ENCODE assay signal across 2 cellular contexts in the genomic region with DNA sequence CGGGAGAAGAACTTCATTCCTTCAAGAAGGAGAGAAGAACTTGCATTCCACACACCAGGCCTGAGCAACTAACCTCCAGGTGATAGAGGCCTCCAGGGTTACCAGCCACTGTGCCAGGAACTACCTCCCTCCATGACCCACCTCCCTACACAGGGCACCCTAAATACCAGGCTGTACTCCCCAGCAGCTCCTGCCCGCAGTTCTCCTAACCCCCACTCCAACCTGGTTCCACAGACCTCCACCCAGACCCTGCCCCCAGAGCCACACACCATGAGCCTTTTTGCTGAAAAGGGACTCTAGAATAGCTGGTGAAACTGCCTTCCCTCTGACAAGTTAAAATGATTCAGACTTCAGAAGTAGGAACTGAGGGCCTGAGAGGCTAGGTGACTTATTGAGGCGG.
TF ChIP-seq lines count a peak whose summit lies in the region.

No MANE protein-coding gene starts in this region.

TF ChIP-seq in WTC11, 78 proteins besides CTCF, POLR2A, EP300 and RAD21:
- TF ChIP-seq, protein P1, sequence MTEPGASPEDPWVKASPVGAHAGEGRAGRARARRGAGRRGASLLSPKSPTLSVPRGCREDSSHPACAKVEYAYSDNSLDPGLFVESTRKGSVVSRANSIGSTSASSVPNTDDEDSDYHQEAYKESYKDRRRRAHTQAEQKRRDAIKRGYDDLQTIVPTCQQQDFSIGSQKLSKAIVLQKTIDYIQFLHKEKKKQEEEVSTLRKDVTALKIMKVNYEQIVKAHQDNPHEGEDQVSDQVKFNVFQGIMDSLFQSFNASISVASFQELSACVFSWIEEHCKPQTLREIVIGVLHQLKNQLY (CRISPR knock-in tag; IDR thresholded peaks at IDR 0.05), result no peak
- TF ChIP-seq FOXP1 (CRISPR knock-in tag; IDR thresholded peaks at IDR 0.05; ENCODE audit: borderline replicate concordance) (no peak), MXD4 (CRISPR knock-in tag; IDR thresholded peaks at IDR 0.05; ENCODE audit: borderline replicate concordance) (no peak), PRRX2 (CRISPR knock-in tag; IDR thresholded peaks at IDR 0.05) (no peak), TCF7 (CRISPR knock-in tag; IDR thresholded peaks at IDR 0.05; ENCODE audit: low read depth) (no peak), ZNF263 (CRISPR knock-in tag; IDR thresholded peaks at IDR 0.05; ENCODE audit: low read depth) (no peak), CBFB (CRISPR knock-in tag; IDR thresholded peaks at IDR 0.05; ENCODE audit: low read depth) (no peak)
- TF ChIP-seq, protein P2, sequence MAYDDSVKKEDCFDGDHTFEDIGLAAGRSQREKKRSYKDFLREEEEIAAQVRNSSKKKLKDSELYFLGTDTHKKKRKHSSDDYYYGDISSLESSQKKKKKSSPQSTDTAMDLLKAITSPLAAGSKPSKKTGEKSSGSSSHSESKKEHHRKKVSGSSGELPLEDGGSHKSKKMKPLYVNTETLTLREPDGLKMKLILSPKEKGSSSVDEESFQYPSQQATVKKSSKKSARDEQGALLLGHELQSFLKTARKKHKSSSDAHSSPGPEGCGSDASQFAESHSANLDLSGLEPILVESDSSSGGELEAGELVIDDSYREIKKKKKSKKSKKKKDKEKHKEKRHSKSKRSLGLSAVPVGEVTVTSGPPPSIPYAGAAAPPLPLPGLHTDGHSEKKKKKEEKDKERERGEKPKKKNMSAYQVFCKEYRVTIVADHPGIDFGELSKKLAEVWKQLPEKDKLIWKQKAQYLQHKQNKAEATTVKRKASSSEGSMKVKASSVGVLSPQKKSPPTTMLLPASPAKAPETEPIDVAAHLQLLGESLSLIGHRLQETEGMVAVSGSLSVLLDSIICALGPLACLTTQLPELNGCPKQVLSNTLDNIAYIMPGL (CRISPR knock-in tag; IDR thresholded peaks at IDR 0.05), result no peak
- TF ChIP-seq, protein P3, sequence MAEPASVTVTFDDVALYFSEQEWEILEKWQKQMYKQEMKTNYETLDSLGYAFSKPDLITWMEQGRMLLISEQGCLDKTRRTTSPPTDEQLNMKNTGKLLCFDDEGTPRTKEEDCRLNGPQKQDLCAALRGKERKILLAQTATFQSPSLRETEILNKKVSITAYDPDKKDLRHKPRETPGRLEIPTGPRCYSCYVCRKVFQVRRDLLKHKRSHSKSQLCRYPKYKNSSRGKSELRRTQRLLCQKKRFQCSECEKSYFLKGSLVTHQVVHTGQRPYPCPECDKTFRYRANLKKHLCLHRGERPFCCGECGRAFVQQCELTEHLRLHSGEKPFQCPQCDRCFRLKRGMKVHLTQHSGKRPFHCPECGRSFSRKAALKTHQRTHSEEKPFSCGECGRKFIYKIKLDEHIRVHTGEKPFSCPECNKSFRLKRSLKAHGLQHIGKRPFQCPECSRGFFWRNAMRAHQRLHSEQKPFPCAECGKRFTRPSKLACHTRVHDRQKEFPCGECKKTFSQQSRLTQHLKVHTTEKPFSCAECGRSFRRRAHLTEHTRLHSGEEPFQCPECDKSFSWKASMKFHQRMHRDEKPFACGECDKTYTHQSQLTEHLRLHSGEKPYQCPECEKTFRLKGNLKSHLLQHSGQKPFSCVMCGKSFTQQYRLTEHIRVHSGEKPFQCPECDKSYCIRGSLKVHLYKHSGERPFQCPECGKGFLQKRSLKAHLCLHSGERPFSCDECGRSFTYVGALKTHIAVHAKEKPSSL (CRISPR knock-in tag; conservative IDR thresholded peaks at IDR 0.05), result no peak
- TF ChIP-seq, protein P4, sequence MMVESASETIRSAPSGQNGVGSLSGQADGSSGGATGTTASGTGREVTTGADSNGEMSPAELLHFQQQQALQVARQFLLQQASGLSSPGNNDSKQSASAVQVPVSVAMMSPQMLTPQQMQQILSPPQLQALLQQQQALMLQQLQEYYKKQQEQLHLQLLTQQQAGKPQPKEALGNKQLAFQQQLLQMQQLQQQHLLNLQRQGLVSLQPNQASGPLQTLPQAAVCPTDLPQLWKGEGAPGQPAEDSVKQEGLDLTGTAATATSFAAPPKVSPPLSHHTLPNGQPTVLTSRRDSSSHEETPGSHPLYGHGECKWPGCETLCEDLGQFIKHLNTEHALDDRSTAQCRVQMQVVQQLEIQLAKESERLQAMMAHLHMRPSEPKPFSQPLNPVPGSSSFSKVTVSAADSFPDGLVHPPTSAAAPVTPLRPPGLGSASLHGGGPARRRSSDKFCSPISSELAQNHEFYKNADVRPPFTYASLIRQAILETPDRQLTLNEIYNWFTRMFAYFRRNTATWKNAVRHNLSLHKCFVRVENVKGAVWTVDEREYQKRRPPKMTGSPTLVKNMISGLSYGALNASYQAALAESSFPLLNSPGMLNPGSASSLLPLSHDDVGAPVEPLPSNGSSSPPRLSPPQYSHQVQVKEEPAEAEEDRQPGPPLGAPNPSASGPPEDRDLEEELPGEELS (CRISPR knock-in tag; IDR thresholded peaks at IDR 0.05), result no peak
- TF ChIP-seq, protein P5, sequence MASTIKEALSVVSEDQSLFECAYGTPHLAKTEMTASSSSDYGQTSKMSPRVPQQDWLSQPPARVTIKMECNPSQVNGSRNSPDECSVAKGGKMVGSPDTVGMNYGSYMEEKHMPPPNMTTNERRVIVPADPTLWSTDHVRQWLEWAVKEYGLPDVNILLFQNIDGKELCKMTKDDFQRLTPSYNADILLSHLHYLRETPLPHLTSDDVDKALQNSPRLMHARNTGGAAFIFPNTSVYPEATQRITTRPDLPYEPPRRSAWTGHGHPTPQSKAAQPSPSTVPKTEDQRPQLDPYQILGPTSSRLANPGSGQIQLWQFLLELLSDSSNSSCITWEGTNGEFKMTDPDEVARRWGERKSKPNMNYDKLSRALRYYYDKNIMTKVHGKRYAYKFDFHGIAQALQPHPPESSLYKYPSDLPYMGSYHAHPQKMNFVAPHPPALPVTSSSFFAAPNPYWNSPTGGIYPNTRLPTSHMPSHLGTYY (CRISPR knock-in tag; IDR thresholded peaks at IDR 0.05), result no peak
- TF ChIP-seq, protein P6, sequence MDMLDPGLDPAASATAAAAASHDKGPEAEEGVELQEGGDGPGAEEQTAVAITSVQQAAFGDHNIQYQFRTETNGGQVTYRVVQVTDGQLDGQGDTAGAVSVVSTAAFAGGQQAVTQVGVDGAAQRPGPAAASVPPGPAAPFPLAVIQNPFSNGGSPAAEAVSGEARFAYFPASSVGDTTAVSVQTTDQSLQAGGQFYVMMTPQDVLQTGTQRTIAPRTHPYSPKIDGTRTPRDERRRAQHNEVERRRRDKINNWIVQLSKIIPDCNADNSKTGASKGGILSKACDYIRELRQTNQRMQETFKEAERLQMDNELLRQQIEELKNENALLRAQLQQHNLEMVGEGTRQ (CRISPR knock-in tag; IDR thresholded peaks at IDR 0.05), result no peak
TF ChIP-seq in WTC11: peak in this region for 0.

TF ChIP-seq in neural cell, 6 proteins besides CTCF, POLR2A, EP300 and RAD21 (continued from another document):
- TF ChIP-seq TAF1 (IDR thresholded peaks at IDR 0.05; ENCODE audit: low read depth), result no peak
